ENCODE assay signal across 11 cellular contexts in genomic region chr11:898160-898517, GRCh38. TPM values are rescaled to one million over a fixed set of nuclear protein-coding genes. Genes with fewer than 3 reads are reported as not detected.
DNase-seq lines count a peak whose midpoint lies in the region; ATAC-seq, FAIRE-seq and TF ChIP-seq lines count a peak whose summit lies in the region.
"Had no signal": no experiment of that assay in that cellular context is flagged by ENCODE, and none has a peak within 500 bp of the region (broad histone marks: within the 10 kb centered on the region; RNA-seq: fewer than 3 reads in every experiment).

No MANE protein-coding gene starts in this region.

- peaks cover 0 to 61% of the 10 kb centered on the region in 2 experiments; a peak in 2 of 5 replicates for H3K4me1 ChIP-seq in K562 (replicated peaks in 1 of 2; ENCODE audit: control insufficient read depth in 2 of 2, insufficient read depth in 2 of 2, low read length in 2 of 2)
- H3K4me1 ChIP-seq in CD8-positive, alpha-beta memory T cell (ENCODE audit: insufficient read depth, low read length): no peaks in the 10 kb centered on the region
- H3K4me1 ChIP-seq: parathyroid adenoma had no signal

- peak overlapping the region in 1 of 2 experiments; percentile 4; a peak in 1 of 4 replicates for H3K9ac ChIP-seq in K562 (ENCODE audit: insufficient read depth in 1 of 2, low read depth in 2 of 2, low read length in 2 of 2)
- H3K9ac ChIP-seq: parathyroid adenoma had no signal

- BruUV-seq in K562 (replicated peaks; lab: Mats Ljungman, UMichigan): no TSS peak

- no peak for FAIRE-seq in K562 (lab: Jason Lieb, UNC)
- FAIRE-seq in GM19239 (lab: Jason Lieb, UNC): no peak
- FAIRE-seq: TTC549 had no signal

- no peaks in the 10 kb centered on the region for H3K4me1 Mint-ChIP-seq in mesothelial cell of epicardium
- H3K4me1 Mint-ChIP-seq in CD8-positive, alpha-beta memory T cell: peaks cover 0 to 5% (median 5%) of the 10 kb centered on the region in 3 donors

- no peak overlapping the region for H3K27ac ChIP-seq in K562 (ENCODE audit: extremely low read depth, low read depth, low read length)
- H3K27ac ChIP-seq in CD8-positive, alpha-beta memory T cell (ENCODE audit: low read depth, low read length): no peak overlapping the region
- H3K27ac ChIP-seq: parathyroid adenoma had no signal

- no peaks in the 10 kb centered on the region for H3K27me3 ChIP-seq in K562 (ENCODE audit: control insufficient read depth in 2 of 2, insufficient read depth in 2 of 2, low read length in 2 of 2)
- H3K27me3 ChIP-seq in CD8-positive, alpha-beta memory T cell (ENCODE audit: insufficient read depth, low read length, poor library complexity, severe bottlenecking): no peaks in the 10 kb centered on the region

- no peaks in the 10 kb centered on the region for H3K9me1 ChIP-seq in K562 (ENCODE audit: control insufficient read depth, insufficient read depth, low read length)

- H4K20me1 ChIP-seq in K562 (replicated peaks; ENCODE audit: control insufficient read depth, insufficient read depth, low read length): no peaks in the 10 kb centered on the region; the same call in 1 of the 2 replicates

- ATAC-seq in K562: peak; percentile 61
- ATAC-seq in HG03039 (IDR thresholded peaks at IDR 0.05; ENCODE audit: unreplicated experiment): no peak
- ATAC-seq in HG03521 (IDR thresholded peaks at IDR 0.05; ENCODE audit: unreplicated experiment): no peak

- TF ChIP-seq EP300 in K562 (IDR thresholded peaks at IDR 0.05; ENCODE audit: low read length): no peak

- no peak overlapping the region for H3K4me2 ChIP-seq in K562 (ENCODE audit: insufficient read depth, low read length)

- H3K36me3 Mint-ChIP-seq in mesothelial cell of epicardium: peaks cover 8% of the 10 kb centered on the region
- H3K36me3 Mint-ChIP-seq in CD8-positive, alpha-beta memory T cell: peaks cover 4 to 45% (median 5%) of the 10 kb centered on the region in 3 donors
- H3K36me3 Mint-ChIP-seq: IgD-negative memory B cell had no signal

- no peaks in the 10 kb centered on the region for H3K9me3 ChIP-seq in K562 (replicated peaks; ENCODE audit: control insufficient read depth, insufficient read depth, low read depth, low read length)
- H3K9me3 ChIP-seq in CD8-positive, alpha-beta memory T cell (ENCODE audit: low read length): no peaks in the 10 kb centered on the region

- H3K27me3 Mint-ChIP-seq in mesothelial cell of epicardium (ENCODE audit: low read depth): no peaks in the 10 kb centered on the region
- H3K27me3 Mint-ChIP-seq in CD8-positive, alpha-beta memory T cell: no peaks in the 10 kb centered on the region
- H3K27me3 Mint-ChIP-seq: IgD-negative memory B cell had no signal

- WGBS in K562 (ENCODE audit: insufficient coverage, low coverage, missing lambda C conversion rate): 93% methylated on average over 10 of the region's 10 CpGs

- no peak overlapping the region for H3K27ac Mint-ChIP-seq in mesothelial cell of epicardium
- H3K27ac Mint-ChIP-seq in CD8-positive, alpha-beta memory T cell: no peak overlapping the region
- H3K27ac Mint-ChIP-seq: IgD-negative memory B cell had no signal

- H3K36me3 ChIP-seq in K562 (ENCODE audit: control insufficient read depth, insufficient read depth, low read length): peaks cover 65% of the 10 kb centered on the region
- peaks cover 18% of the 10 kb centered on the region for H3K36me3 ChIP-seq in CD8-positive, alpha-beta memory T cell (ENCODE audit: insufficient read depth, low read length)

- CTCF ChIA-PET in K562 (lab: Yijun Ruan, JAX; ENCODE audit: low intra/inter-chr PET ratio): interaction anchor here (1.0 kb wide), 1 partner anchor 153 kb away, joined by 3 read pairs; no protein-coding TSS in a partner anchor
- CTCF ChIA-PET in CD8-positive, alpha-beta memory T cell (lab: Charles Lee): no interaction called here

- TF ChIP-seq CTCF in K562 (IDR thresholded peaks at IDR 0.05 in 2 of 3, conservative IDR thresholded peaks at IDR 0.05 in 1 of 3; ENCODE audit: insufficient read depth in 2 of 3, low read depth in 1 of 3, low read length in 3 of 3): peak in 2 of 3 experiments; percentile 39 to 42; a peak in 4 of 6 replicates
- TF ChIP-seq CTCF in mesothelial cell of epicardium (IDR thresholded peaks at IDR 0.05; ENCODE audit: unreplicated experiment): peak; percentile 19

- POLR2A ChIA-PET in K562 (lab: Yijun Ruan, JAX): interaction anchor here (0.6 to 1.0 kb wide), 2 partner anchors 10 to 105 kb away, joined by 3 read pairs; no protein-coding TSS in a partner anchor
- POLR2A ChIA-PET in CD8-positive, alpha-beta memory T cell (lab: Charles Lee): no interaction called here

- in situ Hi-C loops in K562 (cut with MboI): no loop called here

- intact Hi-C loops in K562 (cut with micrococcal nuclease): no loop called here

- H3K4me3 ChIP-seq in K562: no peak overlapping the region
- H3K4me3 ChIP-seq in CD8-positive, alpha-beta memory T cell (ENCODE audit: low read length): no peak overlapping the region

- no peak overlapping the region for H2AFZ ChIP-seq in K562 (ENCODE audit: low read depth, low read length)
- H2AFZ ChIP-seq: parathyroid adenoma had no signal

- H3K4me3 Mint-ChIP-seq in mesothelial cell of epicardium: no peak overlapping the region
- no peak overlapping the region for H3K4me3 Mint-ChIP-seq in CD8-positive, alpha-beta memory T cell
- H3K4me3 Mint-ChIP-seq: IgD-negative memory B cell had no signal

- no peak for TF ChIP-seq POLR2A in K562 (conservative IDR thresholded peaks at IDR 0.05)

- no peaks in the 10 kb centered on the region for H3K9me3 Mint-ChIP-seq in mesothelial cell of epicardium
- no peaks in the 10 kb centered on the region for H3K9me3 Mint-ChIP-seq in CD8-positive, alpha-beta memory T cell
- H3K9me3 Mint-ChIP-seq: IgD-negative memory B cell had no signal

- DNase-seq in ELF-1 (ENCODE audit: low read depth, low spot score): peak; percentile 86
- DNase-seq in Kasumi-1 (lab: John Stamatoyannopoulos, UW): peak; percentile 28 to 42
- peak in 2 of 4 experiments; percentile 30 to 34 for DNase-seq in K562 (ENCODE audit: extremely low read depth in 1 of 4, low spot score in 3 of 4)
- no peak for DNase-seq in mesothelial cell of epicardium (ENCODE audit: low spot score in 2 of 2, unreplicated experiment in 2 of 2)
- no peak for DNase-seq in GM19239 (ENCODE audit: insufficient read length, low spot score)
- no peak for DNase-seq in CD8-positive, alpha-beta memory T cell

- no peak for TF ChIP-seq RAD21 in K562 (CRISPR knock-in tag; conservative IDR thresholded peaks at IDR 0.05 in 1 of 2, IDR thresholded peaks at IDR 0.05 in 1 of 2)

- no peaks in the 10 kb centered on the region for H3K79me2 ChIP-seq in K562 (ENCODE audit: control insufficient read depth, insufficient read depth, low read length)
- H3K79me2 ChIP-seq: parathyroid adenoma had no signal

RNA-seq across cellular contexts. Expression of gene CHID1, which starts 12.5 kb away (rescaled TPM):
- 131 and 294 TPM in 2 replicates for total RNA-seq in K562 (2011; cell fraction: chromatin; rRNA removed; ENCODE audit: low replicate concordance)
- total RNA-seq in K562 (2011; cell fraction: nucleolus; rRNA removed): 219 and 240 TPM in 2 replicates
- 152 and 195 TPM in 2 replicates for total RNA-seq in K562 (2011; cell fraction: nucleoplasm; rRNA removed)
- 39.8 and 54.6 TPM in 2 replicates for total RNA-seq in K562 (2014; rRNA removed)
- 14.2 and 22.4 TPM in 2 replicates for total RNA-seq in K562 (2014; rRNA removed; fragmentation: Illumina TruSeq; extraction: Trizol)
- 35.6 and 35.8 TPM in 2 replicates for total RNA-seq in K562 (2015; rRNA removed; fragmentation: Illumina TruSeq; extraction: Trizol)
- total RNA-seq in K562 (2021): 108 and 114 TPM in 2 replicates
- polyA plus RNA-seq in K562 (2011; rRNA removed): 46.0 and 56.3 TPM in 2 replicates
- 80.3 and 118 TPM in 2 replicates for polyA plus RNA-seq in K562 (2011; cell fraction: cytosol; rRNA removed)
- 57.2 and 75.5 TPM in 2 replicates for polyA plus RNA-seq in K562 (2011; cell fraction: nucleus; rRNA removed)
- polyA plus RNA-seq in K562 (2012): 82.8 and 102 TPM in 2 replicates
- 67.7 and 81.6 TPM in 2 replicates for polyA plus RNA-seq in K562 (2014; fragmentation: Illumina TruSeq; extraction: Trizol)
- polyA plus RNA-seq in K562 (2014; fragmentation: Nextera tagmentation; extraction: Ambion mirVana): 10 to 100 TPM; 15.1 to 29.6 TPM
- 57.8 and 70.5 TPM in 2 replicates for polyA plus RNA-seq in K562 (2014; rRNA removed)
- 48.8 and 59.6 TPM in 2 replicates for polyA minus RNA-seq in K562 (2011; rRNA and poly(A)+ RNA removed)
- 54.2 and 58.6 TPM in 2 replicates for polyA minus RNA-seq in K562 (2011; cell fraction: cytosol; rRNA and poly(A)+ RNA removed)
- 29.0 and 29.1 TPM in 2 replicates for polyA minus RNA-seq in K562 (2011; cell fraction: nucleus; rRNA and poly(A)+ RNA removed)
- total RNA-seq in mesothelial cell of epicardium: 88.3 to 95.9 TPM (median 95.4 TPM) in 3 replicates
- 10 to 100 TPM; 87.2 to 94.1 TPM for total RNA-seq in CD8-positive, alpha-beta memory T cell
- 57.1 TPM for polyA plus RNA-seq in CD8-positive, alpha-beta memory T cell

RNA-seq across cellular contexts. Expression of gene AP2A2, which starts 27.5 kb away (rescaled TPM):
- 125 and 255 TPM in 2 replicates for total RNA-seq in K562 (2011; cell fraction: chromatin; rRNA removed; ENCODE audit: low replicate concordance)
- total RNA-seq in K562 (2011; cell fraction: nucleolus; rRNA removed): 84.6 and 90.9 TPM in 2 replicates
- total RNA-seq in K562 (2011; cell fraction: nucleoplasm; rRNA removed): 84.5 and 112 TPM in 2 replicates
- total RNA-seq in K562 (2014; rRNA removed): 8.1 and 11.0 TPM in 2 replicates
- total RNA-seq in K562 (2014; rRNA removed; fragmentation: Illumina TruSeq; extraction: Trizol): 11.9 and 16.2 TPM in 2 replicates
- total RNA-seq in K562 (2015; rRNA removed; fragmentation: Illumina TruSeq; extraction: Trizol): 19.8 and 22.8 TPM in 2 replicates
- total RNA-seq in K562 (2021): 26.2 and 33.3 TPM in 2 replicates
- polyA plus RNA-seq in K562 (2011; rRNA removed): 27.7 and 30.6 TPM in 2 replicates
- 20.2 and 29.9 TPM in 2 replicates for polyA plus RNA-seq in K562 (2011; cell fraction: cytosol; rRNA removed)
- polyA plus RNA-seq in K562 (2011; cell fraction: nucleus; rRNA removed): 82.5 and 86.1 TPM in 2 replicates
- 31.2 and 48.0 TPM in 2 replicates for polyA plus RNA-seq in K562 (2012)
- 29.5 and 41.7 TPM in 2 replicates for polyA plus RNA-seq in K562 (2014; fragmentation: Illumina TruSeq; extraction: Trizol)
- 1 to 10 TPM in 1 of 2 experiments, under 1 TPM in 1; 0.69 to 1.3 TPM for polyA plus RNA-seq in K562 (2014; fragmentation: Nextera tagmentation; extraction: Ambion mirVana)
- polyA plus RNA-seq in K562 (2014; rRNA removed): 15.2 and 16.7 TPM in 2 replicates
- polyA minus RNA-seq in K562 (2011; rRNA and poly(A)+ RNA removed): 21.8 and 29.8 TPM in 2 replicates
- polyA minus RNA-seq in K562 (2011; cell fraction: cytosol; rRNA and poly(A)+ RNA removed): 76.6 and 78.5 TPM in 2 replicates
- 26.1 and 39.5 TPM in 2 replicates for polyA minus RNA-seq in K562 (2011; cell fraction: nucleus; rRNA and poly(A)+ RNA removed)
- 74.9 to 89.1 TPM (median 86.6 TPM) in 3 replicates for total RNA-seq in mesothelial cell of epicardium
- 10 to 100 TPM; 38.8 to 42.8 TPM for total RNA-seq in CD8-positive, alpha-beta memory T cell
- 13.9 TPM for polyA plus RNA-seq in CD8-positive, alpha-beta memory T cell

RNA-seq across cellular contexts. Expression of gene TSPAN4, which starts 55.5 kb away (rescaled TPM):
- 19.4 and 74.3 TPM in 2 replicates for total RNA-seq in K562 (2011; cell fraction: chromatin; rRNA removed; ENCODE audit: low replicate concordance)
- 78.6 and 92.9 TPM in 2 replicates for total RNA-seq in K562 (2011; cell fraction: nucleolus; rRNA removed)
- total RNA-seq in K562 (2011; cell fraction: nucleoplasm; rRNA removed): 32.7 and 41.1 TPM in 2 replicates
- 23.1 and 40.5 TPM in 2 replicates for total RNA-seq in K562 (2014; rRNA removed)
- total RNA-seq in K562 (2014; rRNA removed; fragmentation: Illumina TruSeq; extraction: Trizol): 2.3 and 3.8 TPM in 2 replicates
- total RNA-seq in K562 (2015; rRNA removed; fragmentation: Illumina TruSeq; extraction: Trizol): 15.7 and 16.7 TPM in 2 replicates
- 27.6 and 28.3 TPM in 2 replicates for total RNA-seq in K562 (2021)
- polyA plus RNA-seq in K562 (2011; rRNA removed): 21.5 and 42.1 TPM in 2 replicates
- 46.2 and 103 TPM in 2 replicates for polyA plus RNA-seq in K562 (2011; cell fraction: cytosol; rRNA removed)
- polyA plus RNA-seq in K562 (2011; cell fraction: nucleus; rRNA removed): 108 and 187 TPM in 2 replicates
- polyA plus RNA-seq in K562 (2012): 26.1 and 35.7 TPM in 2 replicates
- polyA plus RNA-seq in K562 (2014; fragmentation: Illumina TruSeq; extraction: Trizol): 5.6 and 19.8 TPM in 2 replicates
- polyA plus RNA-seq in K562 (2014; fragmentation: Nextera tagmentation; extraction: Ambion mirVana): 1 to 10 TPM in 1 of 2 experiments, under 1 TPM in 1; 0.07 to 2.4 TPM
- polyA plus RNA-seq in K562 (2014; rRNA removed): 31.0 and 33.0 TPM in 2 replicates
- polyA minus RNA-seq in K562 (2011; rRNA and poly(A)+ RNA removed): 6.9 and 10.4 TPM in 2 replicates
- 27.9 and 34.5 TPM in 2 replicates for polyA minus RNA-seq in K562 (2011; cell fraction: cytosol; rRNA and poly(A)+ RNA removed)
- polyA minus RNA-seq in K562 (2011; cell fraction: nucleus; rRNA and poly(A)+ RNA removed): 18.6 and 21.2 TPM in 2 replicates
- 94.1 to 98.8 TPM (median 96.6 TPM) in 3 replicates for total RNA-seq in mesothelial cell of epicardium
- 1 to 10 TPM; 8.8 to 9.4 TPM for total RNA-seq in CD8-positive, alpha-beta memory T cell
- polyA plus RNA-seq in CD8-positive, alpha-beta memory T cell: 4.4 TPM

RNA-seq across cellular contexts. Expression of gene POLR2L, which starts 55.8 kb away (rescaled TPM):
- 11.3 and 43.7 TPM in 2 replicates for total RNA-seq in K562 (2011; cell fraction: chromatin; rRNA removed; ENCODE audit: low replicate concordance)
- total RNA-seq in K562 (2011; cell fraction: nucleolus; rRNA removed): 55.9 and 78.4 TPM in 2 replicates
- total RNA-seq in K562 (2011; cell fraction: nucleoplasm; rRNA removed): 39.7 and 45.6 TPM in 2 replicates
- total RNA-seq in K562 (2014; rRNA removed): 688 and 1,043 TPM in 2 replicates
- total RNA-seq in K562 (2014; rRNA removed; fragmentation: Illumina TruSeq; extraction: Trizol): 21.4 and 38.3 TPM in 2 replicates
- total RNA-seq in K562 (2015; rRNA removed; fragmentation: Illumina TruSeq; extraction: Trizol): 170 and 171 TPM in 2 replicates
- 217 and 237 TPM in 2 replicates for total RNA-seq in K562 (2021)
- 40.7 and 91.6 TPM in 2 replicates for polyA plus RNA-seq in K562 (2011; rRNA removed)
- polyA plus RNA-seq in K562 (2011; cell fraction: cytosol; rRNA removed): 76.1 and 201 TPM in 2 replicates
- polyA plus RNA-seq in K562 (2011; cell fraction: nucleus; rRNA removed): 112 and 200 TPM in 2 replicates
- polyA plus RNA-seq in K562 (2012): 226 and 569 TPM in 2 replicates
- polyA plus RNA-seq in K562 (2014; fragmentation: Illumina TruSeq; extraction: Trizol): 48.1 and 191 TPM in 2 replicates
- 100 to 1,000 TPM in 1 of 2 experiments, 10 to 100 TPM in 1; 97.7 to 108 TPM for polyA plus RNA-seq in K562 (2014; fragmentation: Nextera tagmentation; extraction: Ambion mirVana)
- 350 and 635 TPM in 2 replicates for polyA plus RNA-seq in K562 (2014; rRNA removed)
- 35.2 and 74.3 TPM in 2 replicates for polyA minus RNA-seq in K562 (2011; rRNA and poly(A)+ RNA removed)
- polyA minus RNA-seq in K562 (2011; cell fraction: cytosol; rRNA and poly(A)+ RNA removed): 127 and 132 TPM in 2 replicates
- 29.1 and 33.3 TPM in 2 replicates for polyA minus RNA-seq in K562 (2011; cell fraction: nucleus; rRNA and poly(A)+ RNA removed)
- total RNA-seq in mesothelial cell of epicardium: 78.7 to 80.2 TPM (median 79.8 TPM) in 3 replicates
- 100 to 1,000 TPM; 178 to 182 TPM for total RNA-seq in CD8-positive, alpha-beta memory T cell
- polyA plus RNA-seq in CD8-positive, alpha-beta memory T cell: 114 TPM

Comparison
In these comparisons a context has a peak if more than half of its experiments do, and no peak if none do; other contexts are left out.
1. DNase-seq: peak in ELF-1 (single experiment) and Kasumi-1 (2 of 2); none in mesothelial cell of epicardium (0 of 2), GM19239 (single experiment) and CD8-positive, alpha-beta memory T cell (0 of 5).